Comparison of ENCODE assay signal across 11 cellular contexts in genomic region chr21:44054710-44055109, GRCh38. TPM values are rescaled to one million over a fixed set of nuclear protein-coding genes. Genes with fewer than 3 reads are reported as not detected.
A peak's percentile ranks its signal among the peaks of the same experiment; 100 is the strongest.
DNase-seq lines count a peak whose midpoint lies in the region; ATAC-seq and TF ChIP-seq lines count a peak whose summit lies in the region.
"Had no signal": no experiment of that assay in that cellular context is flagged by ENCODE, and none has a peak within 500 bp of the region (broad histone marks: within the 10 kb centered on the region; RNA-seq: fewer than 3 reads in every experiment).

No MANE protein-coding gene starts in this region.

- H3K36me3 Mint-ChIP-seq in HFFc6 (ENCODE audit: low read depth), result peaks cover 26% of the 10 kb centered on the region

- H3K27me3 Mint-ChIP-seq in HFFc6 (ENCODE audit: insufficient read depth), result peaks cover 3% of the 10 kb centered on the region

- peaks cover 10% of the 10 kb centered on the region for H3K4me1 Mint-ChIP-seq in HFFc6 (ENCODE audit: low read depth)

- 70 to 86% (median 83%) methylated on average over 5 of the region's 5 CpGs for WGBS in spleen, 5 donors

- TF ChIP-seq POLR2A in spleen (IDR thresholded peaks at IDR 0.05), result no peak

- H3K4me3 ChIP-seq in astrocyte of the cerebellum (ENCODE audit: low read depth, low read length) (no peak overlapping the region), kidney epithelial cell (ENCODE audit: low read depth, low read length) (no peak overlapping the region), spleen (no peak overlapping the region)
- H3K4me3 ChIP-seq: esophagus squamous epithelium had no signal

- no peaks in the 10 kb centered on the region for H3K9me3 Mint-ChIP-seq in HFFc6

- DNase-seq in HFFc6 (peak; percentile 32), astrocyte of the cerebellum (ENCODE audit: low read depth) (peak; percentile 3), kidney epithelial cell (ENCODE audit: low read depth) (peak; percentile 44), spleen (no peak), NOMO-1 (lab: John Stamatoyannopoulos, UW; ENCODE audit: unreplicated experiment in 2 of 2) (no peak), posterior vena cava (ENCODE audit: low spot score) (no peak), NCI-H1105 treated with DMSO at 0.1 percent for 48 hours (lab: John Stamatoyannopoulos, UW) (no peak)
- DNase-seq: esophagus squamous epithelium, occipital lobe had no signal

- no peak overlapping the region for H3K4me3 Mint-ChIP-seq in HFFc6

- H3K27ac ChIP-seq in spleen, result peak overlapping the region in 7 of 8 donors; percentile 12 to 90 (median 64)
- H3K27ac ChIP-seq: RWPE1 had no signal

- H3K27me3 ChIP-seq in kidney epithelial cell (ENCODE audit: control insufficient read depth, insufficient read depth, low read length) (no peaks in the 10 kb centered on the region), spleen (replicated peaks in 1 of 7) (no peaks in the 10 kb centered on the region)
- H3K27me3 ChIP-seq: esophagus squamous epithelium had no signal

- H3K36me3 ChIP-seq in kidney epithelial cell (ENCODE audit: control insufficient read depth, insufficient read depth, low read length), result no peaks in the 10 kb centered on the region
- peaks cover 0 to 99% (median 49%) of the 10 kb centered on the region in 6 donors for H3K36me3 ChIP-seq in spleen

- H3K27ac Mint-ChIP-seq in HFFc6, result peak overlapping the region; percentile 63

- intact Hi-C loops in spleen (cut with DNase I; ENCODE audit: low total_unique reads) (no loop called here), posterior vena cava (cut with DNase I) (loop anchor here in 1 of 2 donors (2.0 kb wide), 1 partner anchor 30 kb away; no protein-coding TSS in a partner anchor)

- H3K4me1 ChIP-seq in spleen, result peaks cover 14 to 60% (median 38%) of the 10 kb centered on the region in 6 donors

- H3K9me3 ChIP-seq in spleen, result no peaks in the 10 kb centered on the region
- H3K9me3 ChIP-seq: esophagus squamous epithelium had no signal

- in situ Hi-C loops in astrocyte of the cerebellum (cut with HindIII; ENCODE audit: low sequenced_read_pairs), result no loop called here

- TF ChIP-seq CTCF in HFFc6 (IDR thresholded peaks at IDR 0.05), result no peak
- no peak for TF ChIP-seq CTCF in astrocyte of the cerebellum (IDR thresholded peaks at IDR 0.05; ENCODE audit: low read depth, low read length, missing control alignments)
- no peak for TF ChIP-seq CTCF in kidney epithelial cell (IDR thresholded peaks at IDR 0.05; ENCODE audit: insufficient read depth, low read length, poor library complexity, severe bottlenecking)
- TF ChIP-seq CTCF in spleen (IDR thresholded peaks at IDR 0.05 in 8 of 11, conservative IDR thresholded peaks at IDR 0.05 in 3 of 11), result no peak

- no peak for ATAC-seq in GM21526 (IDR thresholded peaks at IDR 0.05; ENCODE audit: low FRiP score, unreplicated experiment)

RNA-seq across cellular contexts. Expression of gene TRAPPC10, which starts 42.6 kb away (rescaled TPM):
- 10 to 100 TPM; 24.1 to 29.4 (median 27.7) TPM for total RNA-seq in HFFc6 (2021; fragmentation: NEBNext Ultra II Directional; extraction: Animal tissue kit (Norgen Biotek cat#: 25700))
- total RNA-seq in kidney epithelial cell (30.9 and 35.0 TPM in 2 replicates), spleen (10 to 100 TPM; 62.2 to 83.2 (median 67.1) TPM), posterior vena cava (10 to 100 TPM; 26.7 to 30.3 TPM)
- polyA plus RNA-seq in spleen, result 10 to 100 TPM in 1 of 3 donors, 1 to 10 TPM in 2; 6.0 to 10.4 (median 6.3) TPM

RNA-seq across cellular contexts. Expression of gene PWP2, which starts 52.5 kb away (rescaled TPM):
- 10 to 100 TPM; 13.7 to 20.0 (median 16.6) TPM for total RNA-seq in HFFc6 (2021; fragmentation: NEBNext Ultra II Directional; extraction: Animal tissue kit (Norgen Biotek cat#: 25700))
- total RNA-seq in kidney epithelial cell, result 8.6 and 9.5 TPM in 2 replicates
- total RNA-seq in spleen, result 10 to 100 TPM in 4 of 7 donors, 1 to 10 TPM in 3; 6.1 to 13.4 (median 10.4) TPM
- 10 to 100 TPM in 2 of 3 donors, 1 to 10 TPM in 1; 4.8 to 17.4 (median 11.2) TPM for polyA plus RNA-seq in spleen
- 1 to 10 TPM; 4.5 to 5.4 TPM for total RNA-seq in posterior vena cava

Comparison
In these comparisons a context has a peak if more than half of its experiments do, and no peak if none do; other contexts are left out.
1. DNase-seq: peak in HFFc6 (single experiment), astrocyte of the cerebellum (single experiment) and kidney epithelial cell (single experiment); none in spleen (single experiment), NOMO-1 (0 of 2), posterior vena cava (single experiment) and NCI-H1105 treated with DMSO at 0.1 percent for 48 hours (single experiment).